Comparison of ENCODE assay signal across 1 cellular context in the genomic region with DNA sequence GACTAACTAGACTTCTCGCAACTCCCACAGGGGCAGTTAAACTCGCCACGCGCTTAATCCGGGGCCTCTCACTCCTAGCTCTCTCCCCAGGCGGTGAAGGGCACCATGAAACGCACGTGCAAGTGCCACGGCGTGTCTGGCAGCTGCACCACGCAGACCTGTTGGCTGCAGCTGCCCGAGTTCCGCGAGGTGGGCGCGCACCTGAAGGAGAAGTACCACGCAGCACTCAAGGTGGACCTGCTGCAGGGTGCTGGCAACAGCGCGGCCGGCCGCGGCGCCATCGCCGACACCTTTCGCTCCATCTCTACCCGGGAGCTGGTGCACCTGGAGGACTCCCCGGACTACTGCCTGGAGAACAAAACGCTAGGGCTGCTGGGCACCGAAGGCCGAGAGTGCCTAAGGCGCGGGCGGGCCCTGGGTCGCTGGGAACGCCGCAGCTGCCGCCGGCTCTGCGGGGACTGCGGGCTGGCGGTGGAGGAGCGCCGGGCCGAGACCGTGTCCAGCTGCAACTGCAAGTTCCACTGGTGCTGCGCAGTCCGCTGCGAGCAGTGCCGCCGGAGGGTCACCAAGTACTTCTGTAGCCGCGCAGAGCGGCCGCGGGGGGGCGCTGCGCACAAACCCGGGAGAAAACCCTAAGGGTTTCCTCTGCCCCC.
A peak's percentile ranks its signal among the peaks of the same experiment; 100 is the strongest.
TF ChIP-seq lines count a peak whose summit lies in the region.

No MANE protein-coding gene starts in this region.

TF ChIP-seq in HepG2, 621 proteins besides CTCF, POLR2A, EP300 and RAD21 (continued from another document):
- TF ChIP-seq, protein P1, sequence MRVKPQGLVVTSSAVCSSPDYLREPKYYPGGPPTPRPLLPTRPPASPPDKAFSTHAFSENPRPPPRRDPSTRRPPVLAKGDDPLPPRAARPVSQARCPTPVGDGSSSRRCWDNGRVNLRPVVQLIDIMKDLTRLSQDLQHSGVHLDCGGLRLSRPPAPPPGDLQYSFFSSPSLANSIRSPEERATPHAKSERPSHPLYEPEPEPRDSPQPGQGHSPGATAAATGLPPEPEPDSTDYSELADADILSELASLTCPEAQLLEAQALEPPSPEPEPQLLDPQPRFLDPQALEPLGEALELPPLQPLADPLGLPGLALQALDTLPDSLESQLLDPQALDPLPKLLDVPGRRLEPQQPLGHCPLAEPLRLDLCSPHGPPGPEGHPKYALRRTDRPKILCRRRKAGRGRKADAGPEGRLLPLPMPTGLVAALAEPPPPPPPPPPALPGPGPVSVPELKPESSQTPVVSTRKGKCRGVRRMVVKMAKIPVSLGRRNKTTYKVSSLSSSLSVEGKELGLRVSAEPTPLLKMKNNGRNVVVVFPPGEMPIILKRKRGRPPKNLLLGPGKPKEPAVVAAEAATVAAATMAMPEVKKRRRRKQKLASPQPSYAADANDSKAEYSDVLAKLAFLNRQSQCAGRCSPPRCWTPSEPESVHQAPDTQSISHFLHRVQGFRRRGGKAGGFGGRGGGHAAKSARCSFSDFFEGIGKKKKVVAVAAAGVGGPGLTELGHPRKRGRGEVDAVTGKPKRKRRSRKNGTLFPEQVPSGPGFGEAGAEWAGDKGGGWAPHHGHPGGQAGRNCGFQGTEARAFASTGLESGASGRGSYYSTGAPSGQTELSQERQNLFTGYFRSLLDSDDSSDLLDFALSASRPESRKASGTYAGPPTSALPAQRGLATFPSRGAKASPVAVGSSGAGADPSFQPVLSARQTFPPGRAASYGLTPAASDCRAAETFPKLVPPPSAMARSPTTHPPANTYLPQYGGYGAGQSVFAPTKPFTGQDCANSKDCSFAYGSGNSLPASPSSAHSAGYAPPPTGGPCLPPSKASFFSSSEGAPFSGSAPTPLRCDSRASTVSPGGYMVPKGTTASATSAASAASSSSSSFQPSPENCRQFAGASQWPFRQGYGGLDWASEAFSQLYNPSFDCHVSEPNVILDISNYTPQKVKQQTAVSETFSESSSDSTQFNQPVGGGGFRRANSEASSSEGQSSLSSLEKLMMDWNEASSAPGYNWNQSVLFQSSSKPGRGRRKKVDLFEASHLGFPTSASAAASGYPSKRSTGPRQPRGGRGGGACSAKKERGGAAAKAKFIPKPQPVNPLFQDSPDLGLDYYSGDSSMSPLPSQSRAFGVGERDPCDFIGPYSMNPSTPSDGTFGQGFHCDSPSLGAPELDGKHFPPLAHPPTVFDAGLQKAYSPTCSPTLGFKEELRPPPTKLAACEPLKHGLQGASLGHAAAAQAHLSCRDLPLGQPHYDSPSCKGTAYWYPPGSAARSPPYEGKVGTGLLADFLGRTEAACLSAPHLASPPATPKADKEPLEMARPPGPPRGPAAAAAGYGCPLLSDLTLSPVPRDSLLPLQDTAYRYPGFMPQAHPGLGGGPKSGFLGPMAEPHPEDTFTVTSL (CRISPR knock-in tag; IDR thresholded peaks at IDR 0.05; ENCODE audit: borderline replicate concordance) = no peak
- TF ChIP-seq ZNF761 (CRISPR knock-in tag; conservative IDR thresholded peaks at IDR 0.05) = 0 out of 2 replicates have a peak, but pooled peaks have one; percentile 38
- TF ChIP-seq RXRB (CRISPR knock-in tag; IDR thresholded peaks at IDR 0.05; ENCODE audit: borderline replicate concordance) = 0 out of 2 replicates have a peak, but pooled peaks have one; percentile 17
- TF ChIP-seq KMT2B (CRISPR knock-in tag; IDR thresholded peaks at IDR 0.05) = no peak
- peak; percentile 24; the same call in 1 of the 2 replicates for TF ChIP-seq RXRA (CRISPR knock-in tag; IDR thresholded peaks at IDR 0.05)
- TF ChIP-seq, protein P2, sequence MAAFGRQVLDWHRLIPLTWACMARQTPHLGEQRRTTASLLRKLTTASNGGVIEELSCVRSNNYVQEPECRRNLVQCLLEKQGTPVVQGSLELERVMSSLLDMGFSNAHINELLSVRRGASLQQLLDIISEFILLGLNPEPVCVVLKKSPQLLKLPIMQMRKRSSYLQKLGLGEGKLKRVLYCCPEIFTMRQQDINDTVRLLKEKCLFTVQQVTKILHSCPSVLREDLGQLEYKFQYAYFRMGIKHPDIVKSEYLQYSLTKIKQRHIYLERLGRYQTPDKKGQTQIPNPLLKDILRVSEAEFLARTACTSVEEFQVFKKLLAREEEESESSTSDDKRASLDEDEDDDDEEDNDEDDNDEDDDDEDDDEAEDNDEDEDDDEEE (CRISPR knock-in tag; IDR thresholded peaks at IDR 0.05) = peak; percentile 89
- TF ChIP-seq MYNN (CRISPR knock-in tag; IDR thresholded peaks at IDR 0.05; ENCODE audit: low read depth) = 0 out of 2 replicates have a peak, but pooled peaks have one; percentile 55
- TF ChIP-seq ZNF234 (CRISPR knock-in tag; conservative IDR thresholded peaks at IDR 0.05) = peak; percentile 59; the same call in 1 of the 2 replicates
- TF ChIP-seq, protein P3, sequence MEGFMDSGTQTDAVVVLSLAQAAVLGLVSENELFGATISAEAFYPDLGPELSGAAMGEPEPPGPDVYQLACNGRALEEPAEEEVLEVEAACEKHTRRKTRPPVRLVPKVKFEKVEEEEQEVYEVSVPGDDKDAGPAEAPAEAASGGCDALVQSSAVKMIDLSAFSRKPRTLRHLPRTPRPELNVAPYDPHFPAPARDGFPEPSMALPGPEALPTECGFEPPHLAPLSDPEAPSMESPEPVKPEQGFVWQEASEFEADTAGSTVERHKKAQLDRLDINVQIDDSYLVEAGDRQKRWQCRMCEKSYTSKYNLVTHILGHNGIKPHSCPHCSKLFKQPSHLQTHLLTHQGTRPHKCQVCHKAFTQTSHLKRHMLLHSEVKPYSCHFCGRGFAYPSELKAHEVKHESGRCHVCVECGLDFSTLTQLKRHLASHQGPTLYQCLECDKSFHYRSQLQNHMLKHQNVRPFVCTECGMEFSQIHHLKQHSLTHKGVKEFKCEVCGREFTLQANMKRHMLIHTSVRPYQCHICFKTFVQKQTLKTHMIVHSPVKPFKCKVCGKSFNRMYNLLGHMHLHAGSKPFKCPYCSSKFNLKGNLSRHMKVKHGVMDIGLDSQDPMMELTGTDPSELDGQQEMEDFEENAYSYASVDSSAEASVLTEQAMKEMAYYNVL (CRISPR knock-in tag; IDR thresholded peaks at IDR 0.05; ENCODE audit: borderline replicate concordance) = 0 out of 2 replicates have a peak, but pooled peaks have one; percentile 21
